In genomic region chr2:54666131-54666637, GRCh38 we compare ENCODE assay signal across 9 cellular contexts. TPM values are rescaled to one million over a fixed set of nuclear protein-coding genes. Genes with fewer than 3 reads are reported as not detected.
DNase-seq lines count a peak whose midpoint lies in the region; ATAC-seq and TF ChIP-seq lines count a peak whose summit lies in the region.
"Had no signal": no experiment of that assay in that cellular context is flagged by ENCODE, and none has a peak within 500 bp of the region (broad histone marks: within the 10 kb centered on the region; RNA-seq: fewer than 3 reads in every experiment).

No MANE protein-coding gene starts in this region.

- TF ChIP-seq POLR2A in upper lobe of left lung (IDR thresholded peaks at IDR 0.05), result no peak

- TF ChIP-seq EP300 in upper lobe of left lung (IDR thresholded peaks at IDR 0.05), result peak in 1 of 4 donors; percentile 23

- H3K27ac ChIP-seq in upper lobe of left lung, result peak overlapping the region; percentile 53 to 90 (median 80)
- no peak overlapping the region for H3K27ac ChIP-seq in CD4-positive, alpha-beta T cell (ENCODE audit: low read depth, low read length)

- CTCF ChIA-PET in CD4-positive, alpha-beta T cell (lab: Charles Lee), result interaction anchor here (1.2 to 2.2 kb wide), 7 partner anchors 12 to 172 kb away, joined by 3 to 12 read pairs (median 3); no protein-coding TSS in a partner anchor
- CTCF ChIA-PET in activated CD4-positive, alpha-beta T cell treated with anti-CD3 and anti-CD28 coated beads for 36 hours (lab: Charles Lee), result interaction anchor here (0.5 to 9.3 kb wide), 31 partner anchors 10 to 499 kb away, joined by 3 to 222 read pairs (median 4); no protein-coding TSS in a partner anchor

- H3K27ac Mint-ChIP-seq in activated naive CD8-positive, alpha-beta T cell, result peak overlapping the region; percentile 42
- H3K27ac Mint-ChIP-seq in activated naive CD8-positive, alpha-beta T cell treated with anti-CD3 and anti-CD28 coated beads, Interleukin-2, amount 50 U/mL, for 24 hours, result no peak overlapping the region
- peak overlapping the region; percentile 41 for H3K27ac Mint-ChIP-seq in memory B cell
- no peak overlapping the region for H3K27ac Mint-ChIP-seq in CD4-positive, alpha-beta T cell
- H3K27ac Mint-ChIP-seq in activated CD4-positive, alpha-beta T cell treated with anti-CD3 and anti-CD28 coated beads for 36 hours, result no peak overlapping the region
- H3K27ac Mint-ChIP-seq: dendritic cell treated with granulocyte-macrophage colony-stimulating factor and Interleukin-4, amounts not matched to agents 40 ng/mL and 50 ng/mL, for 4 days had no signal

- 15 to 17% methylated on average over 3 of the region's 3 CpGs for WGBS in upper lobe of left lung, 2 donors

- no peaks in the 10 kb centered on the region for H3K27me3 ChIP-seq in upper lobe of left lung
- no peaks in the 10 kb centered on the region for H3K27me3 ChIP-seq in CD4-positive, alpha-beta T cell (ENCODE audit: control insufficient read depth, insufficient read depth, low read length)

- no peak for DNase-seq in activated naive CD8-positive, alpha-beta T cell treated with anti-CD3 and anti-CD28 coated beads, Interleukin-2, amount 50 U/mL, for 24 hours
- DNase-seq in dedifferentiated amniotic fluid mesenchymal stem cell (ENCODE audit: extremely low spot score) (peak; percentile 23), memory B cell (ENCODE audit: low spot score in 2 of 2) (no peak), upper lobe of left lung (no peak), NCI-H345 (lab: John Stamatoyannopoulos, UW) (no peak)
- no peak for DNase-seq in CD4-positive, alpha-beta T cell
- DNase-seq in activated CD4-positive, alpha-beta T cell treated with anti-CD3 and anti-CD28 coated beads for 36 hours, result no peak

- POLR2A ChIA-PET in CD4-positive, alpha-beta T cell (lab: Charles Lee), result no interaction called here
- POLR2A ChIA-PET in activated CD4-positive, alpha-beta T cell treated with anti-CD3 and anti-CD28 coated beads for 36 hours (lab: Charles Lee), result no interaction called here

- H3K9me3 ChIP-seq in upper lobe of left lung, result no peaks in the 10 kb centered on the region
- H3K9me3 ChIP-seq in CD4-positive, alpha-beta T cell (ENCODE audit: control insufficient read depth, low read length), result no peaks in the 10 kb centered on the region

- peaks cover 17 to 93% (median 49%) of the 10 kb centered on the region in 4 donors for H3K36me3 ChIP-seq in upper lobe of left lung

- peaks cover 56 to 67% (median 63%) of the 10 kb centered on the region in 4 donors for H3K4me1 ChIP-seq in upper lobe of left lung

- TF ChIP-seq CTCF in upper lobe of left lung (IDR thresholded peaks at IDR 0.05), result no peak
- TF ChIP-seq CTCF in CD4-positive, alpha-beta T cell (IDR thresholded peaks at IDR 0.05), result no peak

- H3K4me1 Mint-ChIP-seq in activated naive CD8-positive, alpha-beta T cell (ENCODE audit: low read depth), result peaks cover 2% of the 10 kb centered on the region
- peaks cover 9% of the 10 kb centered on the region for H3K4me1 Mint-ChIP-seq in activated naive CD8-positive, alpha-beta T cell treated with anti-CD3 and anti-CD28 coated beads, Interleukin-2, amount 50 U/mL, for 24 hours
- peaks cover 4% of the 10 kb centered on the region for H3K4me1 Mint-ChIP-seq in memory B cell
- peaks cover 5% of the 10 kb centered on the region for H3K4me1 Mint-ChIP-seq in CD4-positive, alpha-beta T cell (ENCODE audit: low read depth)
- H3K4me1 Mint-ChIP-seq in activated CD4-positive, alpha-beta T cell treated with anti-CD3 and anti-CD28 coated beads for 36 hours, result peaks cover 3% of the 10 kb centered on the region

- no peaks in the 10 kb centered on the region for H3K27me3 Mint-ChIP-seq in activated naive CD8-positive, alpha-beta T cell
- no peaks in the 10 kb centered on the region for H3K27me3 Mint-ChIP-seq in activated naive CD8-positive, alpha-beta T cell treated with anti-CD3 and anti-CD28 coated beads, Interleukin-2, amount 50 U/mL, for 24 hours
- no peaks in the 10 kb centered on the region for H3K27me3 Mint-ChIP-seq in memory B cell
- H3K27me3 Mint-ChIP-seq in CD4-positive, alpha-beta T cell, result no peaks in the 10 kb centered on the region
- no peaks in the 10 kb centered on the region for H3K27me3 Mint-ChIP-seq in activated CD4-positive, alpha-beta T cell treated with anti-CD3 and anti-CD28 coated beads for 36 hours

- no peak for ATAC-seq in activated naive CD8-positive, alpha-beta T cell treated with anti-CD3 and anti-CD28 coated beads, Interleukin-2, amount 50 U/mL, for 24 hours
- ATAC-seq in memory B cell (ENCODE audit: low read depth) (no peak), upper lobe of left lung (ENCODE audit: low FRiP score in 2 of 2) (peak; percentile 67 to 89)
- no peak for ATAC-seq in CD4-positive, alpha-beta T cell (ENCODE audit: poor library complexity)
- ATAC-seq in activated CD4-positive, alpha-beta T cell treated with anti-CD3 and anti-CD28 coated beads for 36 hours, result no peak

- no peak overlapping the region for H3K4me3 ChIP-seq in upper lobe of left lung

- H3K36me3 Mint-ChIP-seq in activated naive CD8-positive, alpha-beta T cell, result peaks cover 9% of the 10 kb centered on the region
- peaks cover 50% of the 10 kb centered on the region for H3K36me3 Mint-ChIP-seq in activated naive CD8-positive, alpha-beta T cell treated with anti-CD3 and anti-CD28 coated beads, Interleukin-2, amount 50 U/mL, for 24 hours (ENCODE audit: low read depth)
- peaks cover 43% of the 10 kb centered on the region for H3K36me3 Mint-ChIP-seq in memory B cell
- H3K36me3 Mint-ChIP-seq in CD4-positive, alpha-beta T cell (ENCODE audit: low read depth), result peaks cover 98% of the 10 kb centered on the region
- peaks cover 61% of the 10 kb centered on the region for H3K36me3 Mint-ChIP-seq in activated CD4-positive, alpha-beta T cell treated with anti-CD3 and anti-CD28 coated beads for 36 hours (ENCODE audit: low read depth)

- intact Hi-C loops in CD4-positive, alpha-beta T cell (cut with DNase I, micrococcal nuclease), result loop anchor here (10.0 kb wide), 3 partner anchors 169 to 509 kb away; no protein-coding TSS in a partner anchor
- intact Hi-C loops in activated CD4-positive, alpha-beta T cell treated with anti-CD3 and anti-CD28 coated beads for 36 hours (cut with DNase I, micrococcal nuclease), result loop anchor here (5.0 to 10.0 kb wide), 2 partner anchors 509 to 511 kb away; no protein-coding TSS in a partner anchor

- H3K4me3 Mint-ChIP-seq in activated naive CD8-positive, alpha-beta T cell, result no peak overlapping the region
- H3K4me3 Mint-ChIP-seq in activated naive CD8-positive, alpha-beta T cell treated with anti-CD3 and anti-CD28 coated beads, Interleukin-2, amount 50 U/mL, for 24 hours, result no peak overlapping the region
- no peak overlapping the region for H3K4me3 Mint-ChIP-seq in memory B cell
- no peak overlapping the region for H3K4me3 Mint-ChIP-seq in CD4-positive, alpha-beta T cell
- H3K4me3 Mint-ChIP-seq in activated CD4-positive, alpha-beta T cell treated with anti-CD3 and anti-CD28 coated beads for 36 hours, result no peak overlapping the region
- H3K4me3 Mint-ChIP-seq: dendritic cell treated with granulocyte-macrophage colony-stimulating factor and Interleukin-4, amounts not matched to agents 40 ng/mL and 50 ng/mL, for 4 days had no signal

- no peaks in the 10 kb centered on the region for H3K9me3 Mint-ChIP-seq in activated naive CD8-positive, alpha-beta T cell (ENCODE audit: low read depth)
- no peaks in the 10 kb centered on the region for H3K9me3 Mint-ChIP-seq in activated naive CD8-positive, alpha-beta T cell treated with anti-CD3 and anti-CD28 coated beads, Interleukin-2, amount 50 U/mL, for 24 hours
- no peaks in the 10 kb centered on the region for H3K9me3 Mint-ChIP-seq in memory B cell
- H3K9me3 Mint-ChIP-seq in CD4-positive, alpha-beta T cell, result no peaks in the 10 kb centered on the region
- no peaks in the 10 kb centered on the region for H3K9me3 Mint-ChIP-seq in activated CD4-positive, alpha-beta T cell treated with anti-CD3 and anti-CD28 coated beads for 36 hours (ENCODE audit: low read depth)
- H3K9me3 Mint-ChIP-seq: dendritic cell treated with granulocyte-macrophage colony-stimulating factor and Interleukin-4, amounts not matched to agents 40 ng/mL and 50 ng/mL, for 4 days had no signal

RNA-seq across cellular contexts. Expression of gene EML6, which starts 57.3 kb away (rescaled TPM):
- total RNA-seq in upper lobe of left lung, result 1 to 10 TPM; 1.5 to 7.3 (median 4.0) TPM
- total RNA-seq in CD4-positive, alpha-beta T cell, result under 1 TPM; 0.22 to 0.34 TPM
- under 1 TPM; 0.16 to 0.30 TPM for total RNA-seq in activated CD4-positive, alpha-beta T cell treated with anti-CD3 and anti-CD28 coated beads for 36 hours

Comparison
In these comparisons a context has a peak if more than half of its experiments do, and no peak if none do; other contexts are left out.
1. H3K27ac Mint-ChIP-seq: peak in activated naive CD8-positive, alpha-beta T cell (single experiment) and memory B cell (single experiment); none in activated naive CD8-positive, alpha-beta T cell treated with anti-CD3 and anti-CD28 coated beads, Interleukin-2, amount 50 U/mL, for 24 hours (single experiment), CD4-positive, alpha-beta T cell (single experiment) and activated CD4-positive, alpha-beta T cell treated with anti-CD3 and anti-CD28 coated beads for 36 hours (single experiment).
2. ATAC-seq: peak in upper lobe of left lung (2 of 2); none in activated naive CD8-positive, alpha-beta T cell treated with anti-CD3 and anti-CD28 coated beads, Interleukin-2, amount 50 U/mL, for 24 hours (single experiment), memory B cell (single experiment), CD4-positive, alpha-beta T cell (single experiment) and activated CD4-positive, alpha-beta T cell treated with anti-CD3 and anti-CD28 coated beads for 36 hours (single experiment).